Comparison of ENCODE assay signal across 1 cellular context in genomic region chr5:134525687-134526482, GRCh38.
TF ChIP-seq lines count a peak whose summit lies in the region.

No MANE protein-coding gene starts in this region.

TF ChIP-seq in WTC11, 78 proteins besides CTCF, POLR2A, EP300 and RAD21 (continued from another document):
- TF ChIP-seq ARID4B (CRISPR knock-in tag; IDR thresholded peaks at IDR 0.05; ENCODE audit: borderline replicate concordance) (peak; percentile 40; the same call in 1 of the 2 replicates), USF1 (CRISPR knock-in tag; IDR thresholded peaks at IDR 0.05) (no peak), USF2 (CRISPR knock-in tag; IDR thresholded peaks at IDR 0.05) (no peak), E2F4 (CRISPR knock-in tag; IDR thresholded peaks at IDR 0.05; ENCODE audit: borderline replicate concordance, low read depth) (no peak), MLX (CRISPR knock-in tag; IDR thresholded peaks at IDR 0.05) (no peak), RELA (CRISPR knock-in tag; IDR thresholded peaks at IDR 0.05; ENCODE audit: borderline replicate concordance) (no peak), OVOL2 (CRISPR knock-in tag; IDR thresholded peaks at IDR 0.05; ENCODE audit: borderline replicate concordance) (no peak), GRHL2 (CRISPR knock-in tag; IDR thresholded peaks at IDR 0.05; ENCODE audit: insufficient replicate concordance, severe bottlenecking) (no peak), GTF2I (CRISPR knock-in tag; conservative IDR thresholded peaks at IDR 0.05) (no peak), E2F1 (CRISPR knock-in tag; IDR thresholded peaks at IDR 0.05) (no peak)
